39 cellular contexts compared by ENCODE assay signal in genomic region chr1:182690886-182691443, GRCh38. TPM values are rescaled to one million over a fixed set of nuclear protein-coding genes. Genes with fewer than 3 reads are reported as not detected.
"Had no signal": no experiment of that assay in that cellular context is flagged by ENCODE, and none has a peak within 500 bp of the region (broad histone marks: within the 10 kb centered on the region; RNA-seq: fewer than 3 reads in every experiment).

No MANE protein-coding gene starts in this region.

- H3K4me3 ChIP-seq: adrenal gland, body of pancreas, breast epithelium had no signal

- H3K4me3 Mint-ChIP-seq: activated B cell treated with CpG ODN at 0.5 μM for 24 hours; activated CD4-positive, alpha-beta memory T cell treated with anti-CD3 and anti-CD28 coated beads for 36 hours; activated CD4-positive, alpha-beta T cell treated with anti-CD3 and anti-CD28 coated beads, Interleukin-2, amount 10 ng/mL, durations not matched to agents 24 days and 14 days; activated CD8-positive, alpha-beta T cell treated with anti-CD3 and anti-CD28 coated beads for 36 hours; activated naive CD4-positive, alpha-beta T cell treated with anti-CD3 and anti-CD28 coated beads for 36 hours; activated naive CD8-positive, alpha-beta T cell treated with anti-CD3 and anti-CD28 coated beads for 36 hours; activated T-cell treated with anti-CD3 and anti-CD28 coated beads, Interleukin-2, amount 50 U/mL, for 4 hours; activated T-cell treated with anti-CD3 and anti-CD28 coated beads, Interleukin-2, amount 50 U/mL, for 72 hours; activated T-helper 1 cell treated with anti-CD3 and anti-CD28 coated beads, Interleukin-12 subunit alpha, Interleukin-12 subunit beta, Interleukin-2, Interleukin-4 antibody, amounts not matched to agents 30 ng/mL and 10 ng/mL and 1 ng/mL, durations not matched to agents 14 hours and 24 hours and 36 hours; activated T-helper 17 cell treated with anti-CD3 and anti-CD28 coated beads, Interleukin-2, amount 50 U/mL, for 72 hours; central memory CD8-positive, alpha-beta T cell; T-helper 1 cell treated with Interleukin-12 subunit alpha and Interleukin-12 subunit beta and Interleukin-4 antibody, amounts not matched to agents 30 μg/mL and 1 μg/mL, for 36 hours; T-helper 2 cell treated with Interferon-gamma antibody and Interleukin-4, amounts not matched to agents 5 μg/mL and 100 μg/mL, for 36 hours had no signal

- H3K27me3 Mint-ChIP-seq: activated B cell treated with CpG ODN at 0.5 μM for 24 hours; activated CD4-positive, alpha-beta memory T cell treated with anti-CD3 and anti-CD28 coated beads for 36 hours had no signal

- H3K36me3 ChIP-seq: adrenal gland, brain microvascular endothelial cell, breast epithelium had no signal

- H3K27me3 ChIP-seq: adrenal gland, body of pancreas, brain microvascular endothelial cell, breast epithelium had no signal

- H3K9me3 ChIP-seq: adrenal gland, body of pancreas, breast epithelium had no signal

- ATAC-seq: activated CD8-positive, alpha-beta T cell treated with anti-CD3 and anti-CD28 coated beads for 36 hours; activated naive CD4-positive, alpha-beta T cell treated with anti-CD3 and anti-CD28 coated beads, Interleukin-2, amount 50 U/mL, for 72 hours; activated T-cell treated with anti-CD3 and anti-CD28 coated beads, Interleukin-2, amount 50 U/mL, for 4 hours; activated T-cell treated with anti-CD3 and anti-CD28 coated beads, Interleukin-2, amount 50 U/mL, for 72 hours; activated T-helper 17 cell treated with anti-CD3 and anti-CD28 coated beads, Interleukin-2, amount 50 U/mL, for 72 hours; body of pancreas had no signal

- H3K27ac ChIP-seq: adrenal gland, body of pancreas, brain microvascular endothelial cell, breast epithelium, VCaP had no signal

- H3K27ac Mint-ChIP-seq: activated B cell treated with CpG ODN at 0.5 μM for 24 hours; activated CD4-positive, alpha-beta memory T cell treated with anti-CD3 and anti-CD28 coated beads for 36 hours; activated CD4-positive, alpha-beta T cell treated with anti-CD3 and anti-CD28 coated beads, Interleukin-2, amount 10 ng/mL, durations not matched to agents 24 days and 14 days; activated CD8-positive, alpha-beta T cell treated with anti-CD3 and anti-CD28 coated beads for 36 hours; activated naive CD4-positive, alpha-beta T cell treated with anti-CD3 and anti-CD28 coated beads for 36 hours; activated naive CD4-positive, alpha-beta T cell treated with anti-CD3 and anti-CD28 coated beads, Interleukin-2, amount 50 U/mL, for 72 hours; activated naive CD8-positive, alpha-beta T cell treated with anti-CD3 and anti-CD28 coated beads for 36 hours; activated T-cell treated with anti-CD3 and anti-CD28 coated beads, Interleukin-2, amount 50 U/mL, for 72 hours; activated T-helper 1 cell treated with anti-CD3 and anti-CD28 coated beads, Interleukin-12 subunit alpha, Interleukin-12 subunit beta, Interleukin-2, Interleukin-4 antibody, amounts not matched to agents 30 ng/mL and 10 ng/mL and 1 ng/mL, durations not matched to agents 14 hours and 24 hours and 36 hours; activated T-helper 17 cell treated with anti-CD3 and anti-CD28 coated beads, Interleukin-2, amount 50 U/mL, for 72 hours; T-helper 1 cell treated with Interleukin-12 subunit alpha and Interleukin-12 subunit beta and Interleukin-4 antibody, amounts not matched to agents 30 μg/mL and 1 μg/mL, for 36 hours; T-helper 2 cell treated with Interferon-gamma antibody and Interleukin-4, amounts not matched to agents 5 μg/mL and 100 μg/mL, for 36 hours had no signal

- DNase-seq: activated B cell treated with CpG ODN at 0.5 μM for 24 hours; activated CD4-positive, alpha-beta memory T cell treated with anti-CD3 and anti-CD28 coated beads for 36 hours; activated CD4-positive, alpha-beta T cell treated with anti-CD3 and anti-CD28 coated beads for 4 hours; activated CD4-positive, alpha-beta T cell treated with anti-CD3 and anti-CD28 coated beads, Interleukin-2, amount 10 ng/mL, durations not matched to agents 24 days and 14 days; activated CD4-positive, alpha-beta T cell treated with anti-CD3 and anti-CD28 coated beads, Interleukin-2, amount 50 U/mL, for 1 hour; activated CD4-positive, alpha-beta T cell treated with anti-CD3 and anti-CD28 coated beads, Interleukin-2, amount 50 U/mL, for 4 hours; activated CD4-positive, CD25-positive, alpha-beta regulatory T cell treated with anti-CD3 and anti-CD28 coated beads, Interleukin-2, amount 50 U/mL, for 72 hours; activated CD8-positive, alpha-beta memory T cell treated with anti-CD3 and anti-CD28 coated beads, Interleukin-2, amount 50 U/mL, for 4 hours; activated CD8-positive, alpha-beta T cell treated with anti-CD3 and anti-CD28 coated beads for 36 hours; activated effector memory CD4-positive, alpha-beta T cell treated with anti-CD3 and anti-CD28 coated beads, Interleukin-2, amount 50 U/mL, for 16 hours; activated gamma-delta T cell treated with Interleukin-2 at 50 U/mL for 16 hours; activated naive CD4-positive, alpha-beta T cell; activated naive CD4-positive, alpha-beta T cell treated with anti-CD3 and anti-CD28 coated beads for 36 hours; activated naive CD4-positive, alpha-beta T cell treated with anti-CD3 and anti-CD28 coated beads, Interleukin-2, amount 50 U/mL, for 16 hours; activated naive CD8-positive, alpha-beta T cell treated with anti-CD3 and anti-CD28 coated beads for 36 hours; activated T-cell treated with anti-CD3 and anti-CD28 coated beads for 4 hours; activated T-cell treated with anti-CD3 and anti-CD28 coated beads, Interleukin-2, amount 50 U/mL, for 1 hour; activated T-cell treated with anti-CD3 and anti-CD28 coated beads, Interleukin-2, amount 50 U/mL, for 4 hours; activated T-cell treated with anti-CD3 and anti-CD28 coated beads, Interleukin-2, amount 50 U/mL, for 72 hours; adrenal gland; amniotic stem cell; aorta; body of pancreas; brain microvascular endothelial cell; caudate nucleus; cerebellar nuclear complex; SW 1271; T-helper 1 cell; T-helper 2 cell; T-helper 9 cell had no signal

- H3K9me3 Mint-ChIP-seq: central memory CD8-positive, alpha-beta T cell had no signal

- H3K4me1 Mint-ChIP-seq: activated B cell treated with CpG ODN at 0.5 μM for 24 hours; activated naive CD8-positive, alpha-beta T cell treated with anti-CD3 and anti-CD28 coated beads for 36 hours; activated T-helper 17 cell treated with anti-CD3 and anti-CD28 coated beads, Interleukin-2, amount 50 U/mL, for 72 hours; central memory CD8-positive, alpha-beta T cell had no signal

RNA-seq across cellular contexts. Expression of gene RGS8, which starts 6.6 kb away (rescaled TPM):
- total RNA-seq: activated B cell treated with CpG ODN at 0.5 μM for 24 hours; activated CD4-positive, alpha-beta T cell treated with anti-CD3 and anti-CD28 coated beads, Interleukin-2, amount 10 ng/mL, durations not matched to agents 24 days and 14 days; activated CD8-positive, alpha-beta memory T cell treated with anti-CD3 and anti-CD28 coated beads for 36 hours; activated CD8-positive, alpha-beta T cell treated with anti-CD3 and anti-CD28 coated beads for 36 hours; activated naive CD4-positive, alpha-beta T cell treated with anti-CD3 and anti-CD28 coated beads for 36 hours; activated naive CD4-positive, alpha-beta T cell treated with anti-CD3 and anti-CD28 coated beads, Interleukin-2, amount 50 U/mL, for 72 hours; activated naive CD8-positive, alpha-beta T cell treated with anti-CD3 and anti-CD28 coated beads for 36 hours; activated T-cell treated with anti-CD3 and anti-CD28 coated beads, Interleukin-2, amount 50 U/mL, for 4 hours; activated T-helper 1 cell treated with anti-CD3 and anti-CD28 coated beads, Interleukin-12 subunit alpha, Interleukin-12 subunit beta, Interleukin-2, Interleukin-4 antibody, amounts not matched to agents 30 ng/mL and 10 ng/mL and 1 ng/mL, durations not matched to agents 14 hours and 24 hours and 36 hours; body of pancreas; breast epithelium had no signal
- polyA plus RNA-seq: aorta had no signal
